ENCODE assay signal across 8 cellular contexts in genomic region chr12:12612403-12612802, GRCh38. TPM values are rescaled to one million over a fixed set of nuclear protein-coding genes. Genes with fewer than 3 reads are reported as not detected.
DNase-seq lines count a peak whose midpoint lies in the region; ATAC-seq, FAIRE-seq and TF ChIP-seq lines count a peak whose summit lies in the region.

No MANE protein-coding gene starts in this region.

- TF ChIP-seq CTCF in GM06990 (IDR thresholded peaks at IDR 0.05; ENCODE audit: insufficient read depth, low read length, poor library complexity, severe bottlenecking) (no peak), osteocyte (IDR thresholded peaks at IDR 0.05) (no peak)

- peaks cover 58% of the 10 kb centered on the region for H3K4me1 Mint-ChIP-seq in activated naive CD4-positive, alpha-beta T cell treated with anti-CD3 and anti-CD28 coated beads, Interleukin-2, amount 10 ng/mL, durations not matched to agents 7 days and 5 days
- peaks cover 27% of the 10 kb centered on the region for H3K4me1 Mint-ChIP-seq in osteocyte (ENCODE audit: unreplicated experiment)

- peak overlapping the region; percentile 80 for H3K4me3 Mint-ChIP-seq in activated naive CD4-positive, alpha-beta T cell treated with anti-CD3 and anti-CD28 coated beads, Interleukin-2, amount 10 ng/mL, durations not matched to agents 7 days and 5 days
- H3K4me3 Mint-ChIP-seq in osteocyte (ENCODE audit: unreplicated experiment): peak overlapping the region; percentile 89

- CTCF ChIA-PET in activated naive CD4-positive, alpha-beta T cell treated with anti-CD3 and anti-CD28 coated beads, Interleukin-2, amount 10 ng/mL, durations not matched to agents 7 days and 5 days (lab: Charles Lee): interaction anchor here (0.8 to 1.2 kb wide), 2 partner anchors 49 to 83 kb away, joined by 4 to 5 read pairs; partner anchors contain the start of genes DUSP16 and GPR19

- peaks cover 23% of the 10 kb centered on the region for H3K36me3 Mint-ChIP-seq in activated naive CD4-positive, alpha-beta T cell treated with anti-CD3 and anti-CD28 coated beads, Interleukin-2, amount 10 ng/mL, durations not matched to agents 7 days and 5 days
- H3K36me3 Mint-ChIP-seq in osteocyte (ENCODE audit: unreplicated experiment): peaks cover 2% of the 10 kb centered on the region

- no peak for ATAC-seq in HG02885 (IDR thresholded peaks at IDR 0.05; ENCODE audit: poor library complexity, unreplicated experiment)

- H3K9me3 Mint-ChIP-seq in activated naive CD4-positive, alpha-beta T cell treated with anti-CD3 and anti-CD28 coated beads, Interleukin-2, amount 10 ng/mL, durations not matched to agents 7 days and 5 days: no peaks in the 10 kb centered on the region
- H3K9me3 Mint-ChIP-seq in osteocyte (ENCODE audit: unreplicated experiment): no peaks in the 10 kb centered on the region

- H3K27me3 ChIP-seq in GM06990 (replicated peaks; ENCODE audit: control insufficient read depth, insufficient read depth, low read length): no peaks in the 10 kb centered on the region

- DNase-seq in GM06990 (ENCODE audit: extremely low read depth, insufficient read length): no peak
- peak; percentile 36 for DNase-seq in NCI-H2081 treated with DMSO at 0.1 percent for 48 hours (lab: John Stamatoyannopoulos, UW)
- peak; percentile 32 for DNase-seq in activated naive CD4-positive, alpha-beta T cell treated with anti-CD3 and anti-CD28 coated beads, Interleukin-2, amount 10 ng/mL, durations not matched to agents 7 days and 5 days
- DNase-seq in globus pallidus (ENCODE audit: low spot score): peak; percentile 71
- DNase-seq in osteocyte (ENCODE audit: extremely low spot score, unreplicated experiment): no peak
- DNase-seq in DMS153 treated with DMSO at 0.1 percent for 48 hours (lab: John Stamatoyannopoulos, UW; ENCODE audit: unreplicated experiment): no peak

- no peaks in the 10 kb centered on the region for H3K36me3 ChIP-seq in GM06990 (ENCODE audit: control insufficient read depth, insufficient read depth, low read length)

- H3K27me3 Mint-ChIP-seq in activated naive CD4-positive, alpha-beta T cell treated with anti-CD3 and anti-CD28 coated beads, Interleukin-2, amount 10 ng/mL, durations not matched to agents 7 days and 5 days: no peaks in the 10 kb centered on the region
- H3K27me3 Mint-ChIP-seq in osteocyte (ENCODE audit: unreplicated experiment): no peaks in the 10 kb centered on the region

- peak; percentile 91 for FAIRE-seq in A204.1 (lab: Jason Lieb, UNC)

- H3K27ac Mint-ChIP-seq in activated naive CD4-positive, alpha-beta T cell treated with anti-CD3 and anti-CD28 coated beads, Interleukin-2, amount 10 ng/mL, durations not matched to agents 7 days and 5 days: peak overlapping the region; percentile 87
- peak overlapping the region; percentile 98 for H3K27ac Mint-ChIP-seq in osteocyte (ENCODE audit: unreplicated experiment)

- peak overlapping the region; percentile 89 for H3K4me3 ChIP-seq in GM06990 (replicated peaks; ENCODE audit: low read depth, low read length)

RNA-seq across cellular contexts. Expression of gene CREBL2, which starts 0.7 kb away (rescaled TPM):
- total RNA-seq in osteocyte: 15.1 and 16.3 TPM in 2 replicates

RNA-seq across cellular contexts. Expression of gene DUSP16, which starts 49.7 kb away (rescaled TPM):
- 9.6 and 10.3 TPM in 2 replicates for total RNA-seq in osteocyte

Comparison
In these comparisons a context has a peak if more than half of its experiments do, and no peak if none do; other contexts are left out.
1. DNase-seq: peak in NCI-H2081 treated with DMSO at 0.1 percent for 48 hours (single experiment), activated naive CD4-positive, alpha-beta T cell treated with anti-CD3 and anti-CD28 coated beads, Interleukin-2, amount 10 ng/mL, durations not matched to agents 7 days and 5 days (single experiment) and globus pallidus (single experiment); none in GM06990 (single experiment), osteocyte (single experiment) and DMS153 treated with DMSO at 0.1 percent for 48 hours (single experiment).